In the genomic region with DNA sequence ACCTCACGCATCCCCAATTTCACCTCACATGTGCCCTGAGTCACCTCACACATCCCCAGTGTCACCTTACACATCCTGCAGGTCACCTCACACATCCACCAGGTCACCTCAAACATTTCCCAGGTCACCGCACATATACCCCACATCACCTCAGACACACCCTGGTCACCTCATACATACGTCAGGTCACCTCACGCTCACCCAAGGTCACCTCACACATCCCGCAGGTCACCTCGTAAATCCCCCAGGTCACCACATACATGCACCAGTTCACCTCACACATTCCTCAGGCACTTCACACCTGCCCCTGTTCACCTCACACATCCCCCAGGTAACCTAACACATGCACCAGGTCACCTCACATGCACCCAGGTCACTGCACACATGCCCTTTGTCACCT, we compare ENCODE assay signal across 29 cellular contexts.
"Had no signal": no experiment of that assay in that cellular context is flagged by ENCODE, and none has a peak within 500 bp of the region (broad histone marks: within the 10 kb centered on the region; RNA-seq: fewer than 3 reads in every experiment).

No MANE protein-coding gene starts in this region.

- H3K4me3 Mint-ChIP-seq: activated B cell treated with CpG ODN at 0.5 μM for 24 hours; activated CD4-positive, alpha-beta memory T cell treated with anti-CD3 and anti-CD28 coated beads for 36 hours; activated naive CD8-positive, alpha-beta T cell treated with anti-CD3 and anti-CD28 coated beads for 36 hours; activated T-cell treated with anti-CD3 and anti-CD28 coated beads, Interleukin-2, amount 50 U/mL, for 72 hours; activated T-helper 17 cell treated with anti-CD3 and anti-CD28 coated beads, Interleukin-2, amount 50 U/mL, for 72 hours had no signal

- DNase-seq: activated B cell treated with CpG ODN at 0.5 μM for 24 hours; activated CD4-positive, alpha-beta memory T cell treated with anti-CD3 and anti-CD28 coated beads for 36 hours; activated CD4-positive, alpha-beta T cell treated with anti-CD3 and anti-CD28 coated beads for 4 hours; activated CD4-positive, alpha-beta T cell treated with anti-CD3 and anti-CD28 coated beads, Interleukin-2, amount 50 U/mL, for 1 hour; activated CD4-positive, CD25-positive, alpha-beta regulatory T cell treated with anti-CD3 and anti-CD28 coated beads, Interleukin-2, amount 50 U/mL, for 72 hours; activated effector memory CD4-positive, alpha-beta T cell treated with anti-CD3 and anti-CD28 coated beads, Interleukin-2, amount 50 U/mL, for 16 hours; activated naive CD4-positive, alpha-beta T cell; activated naive CD4-positive, alpha-beta T cell treated with anti-CD3 and anti-CD28 coated beads, Interleukin-2, amount 50 U/mL, for 16 hours; activated naive CD8-positive, alpha-beta T cell treated with anti-CD3 and anti-CD28 coated beads for 36 hours; activated T-cell treated with anti-CD3 and anti-CD28 coated beads, Interleukin-2, amount 50 U/mL, for 1 hour; activated T-cell treated with anti-CD3 and anti-CD28 coated beads, Interleukin-2, amount 50 U/mL, for 72 hours; amniotic stem cell; cerebellar nuclear complex; MM.1S; MV-4-11; NCI-H1092; NCI-H1436 treated with DMSO at 0.1 percent for 48 hours; NCI-H1694 treated with DMSO at 0.1 percent for 48 hours; NCI-H748 treated with DMSO at 0.1 percent for 48 hours; NK-92 treated with Interleukin-12 subunit alpha and Interleukin-12 subunit beta, amount 100 ng/mL, for 24 hours; PC-3; Peyer's patch; RPMI8226; SHP77 treated with DMSO at 0.1 percent for 48 hours; SW 1271; T-helper 1 cell; T-helper 9 cell had no signal

- H3K36me3 Mint-ChIP-seq: activated CD4-positive, alpha-beta memory T cell treated with anti-CD3 and anti-CD28 coated beads for 36 hours; activated naive CD8-positive, alpha-beta T cell treated with anti-CD3 and anti-CD28 coated beads for 36 hours had no signal

- H3K27ac Mint-ChIP-seq: activated B cell treated with CpG ODN at 0.5 μM for 24 hours; activated CD4-positive, alpha-beta memory T cell treated with anti-CD3 and anti-CD28 coated beads for 36 hours; activated naive CD8-positive, alpha-beta T cell treated with anti-CD3 and anti-CD28 coated beads for 36 hours; activated T-cell treated with anti-CD3 and anti-CD28 coated beads, Interleukin-2, amount 50 U/mL, for 72 hours had no signal

- H3K9me3 Mint-ChIP-seq: activated B cell treated with CpG ODN at 0.5 μM for 24 hours; activated CD4-positive, alpha-beta memory T cell treated with anti-CD3 and anti-CD28 coated beads for 36 hours; activated naive CD8-positive, alpha-beta T cell treated with anti-CD3 and anti-CD28 coated beads for 36 hours; activated T-cell treated with anti-CD3 and anti-CD28 coated beads, Interleukin-2, amount 50 U/mL, for 72 hours; activated T-helper 17 cell treated with anti-CD3 and anti-CD28 coated beads, Interleukin-2, amount 50 U/mL, for 72 hours had no signal

- H3K4me1 Mint-ChIP-seq: activated B cell treated with CpG ODN at 0.5 μM for 24 hours had no signal

- ATAC-seq: activated T-cell treated with anti-CD3 and anti-CD28 coated beads, Interleukin-2, amount 50 U/mL, for 72 hours; activated T-helper 17 cell treated with anti-CD3 and anti-CD28 coated beads, Interleukin-2, amount 50 U/mL, for 72 hours; PC-3; SK-N-SH treated with all-trans-retinoic acid at 6 μM for 48 hours had no signal

- H3K27me3 Mint-ChIP-seq: activated T-helper 17 cell treated with anti-CD3 and anti-CD28 coated beads, Interleukin-2, amount 50 U/mL, for 72 hours had no signal
